ENCODE assay signal across 8 cellular contexts in genomic region chr1:205977348-205978014, GRCh38. TPM values are rescaled to one million over a fixed set of nuclear protein-coding genes. Genes with fewer than 3 reads are reported as not detected.
DNase-seq lines count a peak whose midpoint lies in the region; ATAC-seq, FAIRE-seq and TF ChIP-seq lines count a peak whose summit lies in the region.

No MANE protein-coding gene starts in this region.

- intact Hi-C loops in cardiac septum (cut with DNase I) (loop anchor here (1.0 to 2.0 kb wide), 3 partner anchors 58 to 319 kb away; no protein-coding TSS in a partner anchor), prostate gland (cut with DNase I) (loop anchor here (1.0 to 5.0 kb wide), 3 partner anchors 58 to 315 kb away; no protein-coding TSS in a partner anchor)

- no peaks in the 10 kb centered on the region for H3K36me3 Mint-ChIP-seq in activated naive CD8-positive, alpha-beta T cell treated with anti-CD3 and anti-CD28 coated beads, Interleukin-2, amount 10 ng/mL, durations not matched to agents 7 days and 5 days

- H3K9me3 ChIP-seq in prostate gland, result no peaks in the 10 kb centered on the region

- no peak overlapping the region for H3K27ac ChIP-seq in prostate gland

- WGBS in prostate gland, result 97% methylated on average over 2 of the region's 2 CpGs

- no peaks in the 10 kb centered on the region for H3K27me3 Mint-ChIP-seq in activated naive CD8-positive, alpha-beta T cell treated with anti-CD3 and anti-CD28 coated beads, Interleukin-2, amount 10 ng/mL, durations not matched to agents 7 days and 5 days

- TF ChIP-seq CTCF in prostate gland (IDR thresholded peaks at IDR 0.05), result peak; percentile 92 to 96 (median 94)

- peak; percentile 73 for ATAC-seq in activated naive CD8-positive, alpha-beta T cell treated with anti-CD3 and anti-CD28 coated beads, Interleukin-2, amount 10 ng/mL, durations not matched to agents 7 days and 5 days (ENCODE audit: low read depth)
- ATAC-seq in GM18868 (IDR thresholded peaks at IDR 0.05; ENCODE audit: unreplicated experiment), result no peak

- H3K4me3 ChIP-seq in prostate gland, result no peak overlapping the region

- peak; percentile 72 for DNase-seq in GM12892 (ENCODE audit: insufficient read length)
- peak; percentile 92 for DNase-seq in NCI-H1436 (lab: John Stamatoyannopoulos, UW)
- DNase-seq in SKM-1 treated with dmso at 0.1 percent for 144 hours (lab: John Stamatoyannopoulos, UW; ENCODE audit: unreplicated experiment), result peak; percentile 94
- DNase-seq in activated naive CD8-positive, alpha-beta T cell treated with anti-CD3 and anti-CD28 coated beads, Interleukin-2, amount 10 ng/mL, durations not matched to agents 7 days and 5 days, result peak; percentile 75
- peak; percentile 89 for DNase-seq in cardiac septum (ENCODE audit: low spot score)
- DNase-seq in prostate gland (ENCODE audit: low spot score), result peak; percentile 58
- peak; percentile 81 for DNase-seq in urothelium cell line (ENCODE audit: low spot score)

- FAIRE-seq in GM12892 (lab: Jason Lieb, UNC) (no peak), urothelium cell line (lab: Jason Lieb, UNC) (no peak)

- H3K4me1 Mint-ChIP-seq in activated naive CD8-positive, alpha-beta T cell treated with anti-CD3 and anti-CD28 coated beads, Interleukin-2, amount 10 ng/mL, durations not matched to agents 7 days and 5 days, result peaks cover 6% of the 10 kb centered on the region

- no peak overlapping the region for H3K4me3 Mint-ChIP-seq in activated naive CD8-positive, alpha-beta T cell treated with anti-CD3 and anti-CD28 coated beads, Interleukin-2, amount 10 ng/mL, durations not matched to agents 7 days and 5 days

- H3K4me1 ChIP-seq in prostate gland (replicated peaks), result no peaks in the 10 kb centered on the region

- no peaks in the 10 kb centered on the region for H3K36me3 ChIP-seq in prostate gland

- POLR2A ChIA-PET in activated naive CD8-positive, alpha-beta T cell treated with anti-CD3 and anti-CD28 coated beads, Interleukin-2, amount 10 ng/mL, durations not matched to agents 7 days and 5 days (lab: Charles Lee), result interaction anchor here (1.3 to 1.5 kb wide), 2 partner anchors 186 to 319 kb away, joined by 4 to 7 read pairs; no protein-coding TSS in a partner anchor

- TF ChIP-seq POLR2A in GM12892 (IDR thresholded peaks at IDR 0.05; ENCODE audit: low read depth, low read length) (no peak), prostate gland (IDR thresholded peaks at IDR 0.05) (no peak)

- no peak overlapping the region for H3K27ac Mint-ChIP-seq in activated naive CD8-positive, alpha-beta T cell treated with anti-CD3 and anti-CD28 coated beads, Interleukin-2, amount 10 ng/mL, durations not matched to agents 7 days and 5 days

- peaks cover 20% of the 10 kb centered on the region for H3K9me3 Mint-ChIP-seq in activated naive CD8-positive, alpha-beta T cell treated with anti-CD3 and anti-CD28 coated beads, Interleukin-2, amount 10 ng/mL, durations not matched to agents 7 days and 5 days

- no peaks in the 10 kb centered on the region for H3K27me3 ChIP-seq in prostate gland (replicated peaks; ENCODE audit: insufficient read depth)

RNA-seq across cellular contexts. Expression of gene RAB7B, which starts 25.7 kb away (rescaled TPM):
- not detected for polyA plus RNA-seq in GM12892 (2012; ENCODE audit: missing spikeins)
- total RNA-seq in activated naive CD8-positive, alpha-beta T cell treated with anti-CD3 and anti-CD28 coated beads, Interleukin-2, amount 10 ng/mL, durations not matched to agents 7 days and 5 days, result under 1 TPM; 0.80 to 0.91 TPM
- total RNA-seq in cardiac septum (2.1 TPM), prostate gland (10 to 100 TPM; 16.1 to 17.5 TPM)

RNA-seq across cellular contexts. Expression of gene SLC26A9, which starts 34.2 kb away (rescaled TPM):
- 0.32 TPM for polyA plus RNA-seq in GM12892 (2012; ENCODE audit: missing spikeins)
- total RNA-seq in activated naive CD8-positive, alpha-beta T cell treated with anti-CD3 and anti-CD28 coated beads, Interleukin-2, amount 10 ng/mL, durations not matched to agents 7 days and 5 days, result not detected
- total RNA-seq in cardiac septum (9.8 TPM), prostate gland (under 1 TPM in 1 of 2 donors, not detected in 1; 0.09 TPM)

RNA-seq across cellular contexts. Expression of gene CTSE, which starts 46.2 kb away (rescaled TPM):
- polyA plus RNA-seq in GM12892 (2012; ENCODE audit: missing spikeins), result not detected
- total RNA-seq in activated naive CD8-positive, alpha-beta T cell treated with anti-CD3 and anti-CD28 coated beads, Interleukin-2, amount 10 ng/mL, durations not matched to agents 7 days and 5 days, result not detected
- total RNA-seq in cardiac septum (not detected), prostate gland (not detected)
